ENCODE assay signal across 8 cellular contexts in genomic region chr4:1309261-1310010, GRCh38. TPM values are rescaled to one million over a fixed set of nuclear protein-coding genes. Genes with fewer than 3 reads are reported as not detected.
DNase-seq lines count a peak whose midpoint lies in the region; ATAC-seq, FAIRE-seq and TF ChIP-seq lines count a peak whose summit lies in the region.

No MANE protein-coding gene starts in this region.

- in situ Hi-C loops in GM12878 (cut with MboI) = no loop called here

- BruUV-seq in GM12878 (replicated peaks; lab: Mats Ljungman, UMichigan) = no TSS peak

- CTCF ChIA-PET in BJ (lab: Yijun Ruan, JAX) = interaction anchor here (0.6 to 1.6 kb wide), 8 partner anchors 18 to 179 kb away, joined by 3 to 5 read pairs (median 3); partner anchors contain the start of gene UVSSA
- CTCF ChIA-PET in GM12878 (lab: Yijun Ruan, JAX) = interaction anchor here (0.7 to 1.5 kb wide), 5 partner anchors 9 to 180 kb away, joined by 3 to 6 read pairs (median 3); partner anchors contain the start of genes MAEA and UVSSA

- H3K27ac Mint-ChIP-seq in T-helper 2 cell treated with Interferon-gamma antibody and Interleukin-4, amounts not matched to agents 5 μg/mL and 100 μg/mL, for 36 hours = peak overlapping the region; percentile 49

- H2AFZ ChIP-seq in GM12878 (ENCODE audit: control insufficient read depth, low read depth, low read length) = peak overlapping the region; percentile 36

- TF ChIP-seq CTCF in BJ (IDR thresholded peaks at IDR 0.05; ENCODE audit: insufficient read depth, low read depth, low read length) = no peak
- no peak for TF ChIP-seq CTCF in GM12878 (IDR thresholded peaks at IDR 0.05 in 2 of 3, conservative IDR thresholded peaks at IDR 0.05 in 1 of 3; ENCODE audit: control insufficient read depth in 2 of 3, extremely low read depth in 1 of 3, insufficient read depth in 1 of 3, low read depth in 3 of 3, low read length in 3 of 3)
- no peak for TF ChIP-seq CTCF in upper lobe of right lung (IDR thresholded peaks at IDR 0.05)

- H3K4me3 Mint-ChIP-seq in T-helper 2 cell treated with Interferon-gamma antibody and Interleukin-4, amounts not matched to agents 5 μg/mL and 100 μg/mL, for 36 hours = peak overlapping the region; percentile 71

- peak; percentile 55 for TF ChIP-seq POLR2A in GM12878 (IDR thresholded peaks at IDR 0.05; ENCODE audit: low read depth, low read length)

- H3K79me2 ChIP-seq in GM12878 (ENCODE audit: control insufficient read depth, insufficient read depth, low read length) = peaks cover 30% of the 10 kb centered on the region

- SMC1A ChIA-PET in GM12878 (lab: Charles Lee; ENCODE audit: uncharacterized antibody, unreplicated experiment) = interaction anchor here (2.2 kb wide), 1 partner anchor 20 kb away, joined by 8 read pairs; the partner anchor contains the start of gene MAEA

- H3K4me3 ChIP-seq in BJ (ENCODE audit: low read depth, low read length) (peak overlapping the region; percentile 48), H7 (ENCODE audit: insufficient read depth, low read depth, low read length) (peak overlapping the region; percentile 16), GM12878 (peak overlapping the region; percentile 58), upper lobe of right lung (peak overlapping the region; percentile 49)

- H4K20me1 ChIP-seq in GM12878 (ENCODE audit: control insufficient read depth, insufficient read depth) = no peaks in the 10 kb centered on the region

- peak overlapping the region; percentile 12; the same call in 1 of the 2 replicates for H3K4me2 ChIP-seq in GM12878 (ENCODE audit: control insufficient read depth, insufficient read depth)

- H3K9me3 ChIP-seq in GM12878 (replicated peaks; ENCODE audit: control insufficient read depth, insufficient read depth, low read length) = no peaks in the 10 kb centered on the region; the same call in 2 of the 3 replicates
- H3K9me3 ChIP-seq in upper lobe of right lung = no peaks in the 10 kb centered on the region

- 69% methylated on average over 36 of the region's 36 CpGs for WGBS in GM12878 (ENCODE audit: insufficient coverage, insufficient replicate concordance, low lambda C conversion rate, missing lambda C conversion rate)

- intact Hi-C loops in GM12878 (cut with micrococcal nuclease; ENCODE audit: unreplicated experiment) (no loop called here), posterior cingulate gyrus (cut with DNase I) (loop anchor here (10.0 kb wide), 1 partner anchor 265 kb away; no protein-coding TSS in a partner anchor), upper lobe of right lung (cut with DNase I) (no loop called here)

- TF ChIP-seq RAD21 in GM12878 (IDR thresholded peaks at IDR 0.05; ENCODE audit: insufficient read depth, low read depth, low read length) = no peak

- H3K27me3 ChIP-seq in BJ (ENCODE audit: control insufficient read depth, insufficient read depth, low read length) = no peaks in the 10 kb centered on the region
- no peaks in the 10 kb centered on the region for H3K27me3 ChIP-seq in H7 (ENCODE audit: control insufficient read depth, insufficient read depth, low read length)
- no peaks in the 10 kb centered on the region for H3K27me3 ChIP-seq in GM12878 (replicated peaks in 1 of 2; ENCODE audit: control insufficient read depth in 2 of 2, insufficient read depth in 2 of 2, low read length in 1 of 2)
- H3K27me3 ChIP-seq in upper lobe of right lung = no peaks in the 10 kb centered on the region

- RAD21 ChIA-PET in GM12878 (lab: Charles Lee; ENCODE audit: unreplicated experiment) = no interaction called here

- FAIRE-seq in GM12878 (lab: Jason Lieb, UNC) = no peak

- POLR2A ChIA-PET in BJ (lab: Charles Lee) (interaction anchor here (1.2 kb wide), 1 partner anchor 18 kb away, joined by 8 read pairs; no protein-coding TSS in a partner anchor), GM12878 (lab: Charles Lee) (interaction anchor here (0.5 to 1.4 kb wide), 3 partner anchors 17 to 25 kb away, joined by 3 to 8 read pairs (median 7); partner anchors contain the start of gene MAEA)

- H3K36me3 Mint-ChIP-seq in T-helper 2 cell treated with Interferon-gamma antibody and Interleukin-4, amounts not matched to agents 5 μg/mL and 100 μg/mL, for 36 hours (ENCODE audit: low read depth) = peaks cover 38% of the 10 kb centered on the region

- DNase-seq in BJ (ENCODE audit: low read depth) (peak; percentile 85), H7 (peak; percentile 100), GM12878 (ENCODE audit: low read depth, low spot score) (peak; percentile 28), hepatic stellate cell (ENCODE audit: low spot score) (peak; percentile 99), posterior cingulate gyrus (peak; percentile 79 to 98 (median 84)), upper lobe of right lung (peak; percentile 94), AML-193 (lab: John Stamatoyannopoulos, UW) (no peak)
- DNase-seq in T-helper 2 cell treated with Interferon-gamma antibody and Interleukin-4, amounts not matched to agents 5 μg/mL and 100 μg/mL, for 36 hours (ENCODE audit: low spot score) = peak; percentile 43

- H3K36me3 ChIP-seq in BJ (ENCODE audit: control insufficient read depth, insufficient read depth, low read length) = peaks cover 13% of the 10 kb centered on the region
- peaks cover 14% of the 10 kb centered on the region for H3K36me3 ChIP-seq in H7 (replicated peaks; ENCODE audit: control insufficient read depth, insufficient read depth, low read length)
- H3K36me3 ChIP-seq in GM12878 (ENCODE audit: control insufficient read depth in 2 of 2, insufficient read depth in 2 of 2, low read length in 1 of 2) = peaks cover 7 to 11% of the 10 kb centered on the region in 2 experiments; a peak in 3 of 4 replicates
- H3K36me3 ChIP-seq in upper lobe of right lung = peaks cover 23% of the 10 kb centered on the region

- no peaks in the 10 kb centered on the region for H3K9me3 Mint-ChIP-seq in T-helper 2 cell treated with Interferon-gamma antibody and Interleukin-4, amounts not matched to agents 5 μg/mL and 100 μg/mL, for 36 hours

- no peaks in the 10 kb centered on the region; the same call in 1 of the 2 replicates for H3K4me1 ChIP-seq in GM12878 (ENCODE audit: control insufficient read depth, insufficient read depth, low read length)
- H3K4me1 ChIP-seq in upper lobe of right lung = peaks cover 28% of the 10 kb centered on the region

- peaks cover 42% of the 10 kb centered on the region for H3K4me1 Mint-ChIP-seq in T-helper 2 cell treated with Interferon-gamma antibody and Interleukin-4, amounts not matched to agents 5 μg/mL and 100 μg/mL, for 36 hours (ENCODE audit: low read depth)

- peak; percentile 99 for ATAC-seq in GM12878
- ATAC-seq in upper lobe of right lung = peak; percentile 97

- no peak for TF ChIP-seq EP300 in GM12878 (IDR thresholded peaks at IDR 0.05; ENCODE audit: borderline replicate concordance in 1 of 2, control insufficient read depth in 1 of 2, low read depth in 2 of 2, low read length in 2 of 2)

- H3K27ac ChIP-seq in GM12878 (ENCODE audit: control insufficient read depth, insufficient read depth) = 0 out of 2 replicates have a peak overlapping the region, but pooled peaks have one; percentile 11
- H3K27ac ChIP-seq in upper lobe of right lung = peak overlapping the region; percentile 77

- H3K27me3 Mint-ChIP-seq in T-helper 2 cell treated with Interferon-gamma antibody and Interleukin-4, amounts not matched to agents 5 μg/mL and 100 μg/mL, for 36 hours (ENCODE audit: low read depth) = no peaks in the 10 kb centered on the region

- H3K9ac ChIP-seq in GM12878 (ENCODE audit: control insufficient read depth, insufficient read depth, low read length) = no peak overlapping the region

RNA-seq across cellular contexts. Expression of gene MAEA, which starts 19.7 kb away (rescaled TPM):
- polyA plus RNA-seq in BJ (2011; rRNA removed) = 77.5 and 94.4 TPM in 2 replicates
- polyA minus RNA-seq in BJ (2011; rRNA and poly(A)+ RNA removed) = 41.9 and 58.6 TPM in 2 replicates
- total RNA-seq in H7 (2014; rRNA removed; shearing (Covaris generic)) = 65.4 and 80.6 TPM in 2 replicates
- total RNA-seq in GM12878 (2013; cell fraction: nucleolus; rRNA removed) = 57.4 and 73.6 TPM in 2 replicates
- 47.1 and 52.1 TPM in 2 replicates for total RNA-seq in GM12878 (2014; rRNA removed)
- total RNA-seq in GM12878 (2014; rRNA removed; fragmentation: Illumina TruSeq; extraction: Trizol) = 19.2 and 23.9 TPM in 2 replicates
- 61.7 and 63.1 TPM in 2 replicates for total RNA-seq in GM12878 (2021)
- 13.5 TPM for polyA plus RNA-seq in GM12878 (2011; ENCODE audit: low read depth)
- 35.0 and 57.0 TPM in 2 replicates for polyA plus RNA-seq in GM12878 (2011; rRNA removed)
- polyA plus RNA-seq in GM12878 (2011; cell fraction: cytosol; rRNA removed) = 70.9 and 100 TPM in 2 replicates
- polyA plus RNA-seq in GM12878 (2011; cell fraction: nucleus; rRNA removed) = 236 and 285 TPM in 2 replicates
- 33.4 and 36.2 TPM in 2 replicates for polyA plus RNA-seq in GM12878 (2012)
- polyA plus RNA-seq in GM12878 (2014; fragmentation: Illumina TruSeq; extraction: Trizol) = 8.8 and 21.4 TPM in 2 replicates
- polyA plus RNA-seq in GM12878 (2014; fragmentation: Nextera tagmentation; extraction: Ambion mirVana) = 1 to 10 TPM; 3.6 to 7.5 TPM
- polyA plus RNA-seq in GM12878 (2014; rRNA removed) = 63.7 and 67.3 TPM in 2 replicates
- 10 to 100 TPM; 63.6 to 67.1 TPM for polyA plus RNA-seq in GM12878 (2016; fragmentation: Nextera tagmentation; extraction: Ambion mirVana)
- 27.7 and 52.1 TPM in 2 replicates for polyA minus RNA-seq in GM12878 (2011; rRNA and poly(A)+ RNA removed)
- polyA minus RNA-seq in GM12878 (2011; cell fraction: cytosol; rRNA and poly(A)+ RNA removed) = 26.6 and 31.9 TPM in 2 replicates
- 42.7 and 54.5 TPM in 2 replicates for polyA minus RNA-seq in GM12878 (2011; cell fraction: nucleus; rRNA and poly(A)+ RNA removed)
- 63.2 TPM for total RNA-seq in upper lobe of right lung

RNA-seq across cellular contexts. Expression of gene UVSSA, which starts 37.6 kb away (rescaled TPM):
- polyA plus RNA-seq in BJ (2011; rRNA removed) (4.1 and 5.8 TPM in 2 replicates), GM12878 (2011; rRNA removed) (3.2 and 3.7 TPM in 2 replicates), GM12878 (2014; fragmentation: Illumina TruSeq; extraction: Trizol) (2.7 and 3.6 TPM in 2 replicates), GM12878 (2014; fragmentation: Nextera tagmentation; extraction: Ambion mirVana) (under 1 TPM; 0.34 to 0.82 TPM), GM12878 (2014; rRNA removed) (8.5 and 11.7 TPM in 2 replicates), GM12878 (2016; fragmentation: Nextera tagmentation; extraction: Ambion mirVana) (1 to 10 TPM; 3.4 to 3.6 TPM)
- polyA minus RNA-seq in BJ (2011; rRNA and poly(A)+ RNA removed) = 3.7 and 5.2 TPM in 2 replicates
- 12.6 and 16.1 TPM in 2 replicates for total RNA-seq in H7 (2014; rRNA removed; shearing (Covaris generic))
- total RNA-seq in GM12878 (2013; cell fraction: nucleolus; rRNA removed) = 61.4 and 76.6 TPM in 2 replicates
- total RNA-seq in GM12878 (2014; rRNA removed) (5.1 and 5.3 TPM in 2 replicates), GM12878 (2014; rRNA removed; fragmentation: Illumina TruSeq; extraction: Trizol) (2.6 and 3.1 TPM in 2 replicates), GM12878 (2021) (14.2 and 16.8 TPM in 2 replicates), upper lobe of right lung (28.3 TPM)
- 4.5 TPM for polyA plus RNA-seq in GM12878 (2011; ENCODE audit: low read depth)
- polyA plus RNA-seq in GM12878 (2011; cell fraction: cytosol; rRNA removed) = 3.4 and 4.5 TPM in 2 replicates
- 51.4 and 66.4 TPM in 2 replicates for polyA plus RNA-seq in GM12878 (2011; cell fraction: nucleus; rRNA removed)
- polyA plus RNA-seq in GM12878 (2012) = 8.3 and 8.5 TPM in 2 replicates
- 2.9 and 4.9 TPM in 2 replicates for polyA minus RNA-seq in GM12878 (2011; rRNA and poly(A)+ RNA removed)
- polyA minus RNA-seq in GM12878 (2011; cell fraction: cytosol; rRNA and poly(A)+ RNA removed) = 1.5 and 3.3 TPM in 2 replicates
- 9.3 and 15.8 TPM in 2 replicates for polyA minus RNA-seq in GM12878 (2011; cell fraction: nucleus; rRNA and poly(A)+ RNA removed)

Comparison
In these comparisons a context has a peak if more than half of its experiments do, and no peak if none do; other contexts are left out.
1. DNase-seq: peak in BJ (single experiment), H7 (single experiment), T-helper 2 cell treated with Interferon-gamma antibody and Interleukin-4, amounts not matched to agents 5 μg/mL and 100 μg/mL, for 36 hours (single experiment), GM12878 (single experiment), hepatic stellate cell (single experiment), posterior cingulate gyrus (10 of 10) and upper lobe of right lung (single experiment); none in AML-193 (0 of 2).
2. Peak in every context shown above with its lines, with median percentiles within 50 percentile points of each other: H3K4me3 ChIP-seq.